In the genomic region with DNA sequence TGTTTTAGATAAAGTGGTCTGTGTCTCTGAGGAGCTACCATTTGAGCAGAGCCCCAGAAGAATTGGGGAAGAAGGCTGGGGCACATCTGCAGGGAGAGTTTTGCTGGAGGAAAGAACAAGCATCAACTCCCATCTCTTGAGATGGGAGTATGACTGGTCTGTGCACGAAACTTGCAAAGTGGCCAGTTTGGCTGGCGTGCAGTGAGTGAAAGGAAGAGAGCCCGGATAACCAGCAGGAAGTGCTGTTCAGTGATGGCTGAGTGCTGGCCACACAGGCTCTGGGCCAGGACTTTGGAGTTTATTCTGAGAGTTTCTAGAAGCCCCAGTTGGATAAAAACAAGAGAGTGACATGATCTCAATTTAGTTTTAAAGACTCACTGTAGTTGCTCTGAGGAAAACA, we compare ENCODE assay signal across 17 cellular contexts. TPM values are rescaled to one million over a fixed set of nuclear protein-coding genes. Genes with fewer than 3 reads are reported as not detected.
A peak's percentile ranks its signal among the peaks of the same experiment; 100 is the strongest.
DNase-seq lines count a peak whose midpoint lies in the region; ATAC-seq, FAIRE-seq and TF ChIP-seq lines count a peak whose summit lies in the region.
"Had no signal": no experiment of that assay in that cellular context is flagged by ENCODE, and none has a peak within 500 bp of the region (broad histone marks: within the 10 kb centered on the region; RNA-seq: fewer than 3 reads in every experiment).

No MANE protein-coding gene starts in this region.

- H3K27me3 ChIP-seq in astrocyte (ENCODE audit: insufficient read depth, low read length): no peaks in the 10 kb centered on the region
- H3K27me3 ChIP-seq in trophoblast cell (ENCODE audit: insufficient read depth, low read length): no peaks in the 10 kb centered on the region
- H3K27me3 ChIP-seq: BLaER1 treated with 17β-estradiol and CSF1 and Interleukin-3, amounts not matched to agents 10 nM and 100 nM had no signal

- FAIRE-seq in astrocyte (lab: Jason Lieb, UNC): no peak

- H3K9me3 ChIP-seq in astrocyte (ENCODE audit: insufficient read depth, low read depth, low read length) (no peaks in the 10 kb centered on the region), trophoblast cell (ENCODE audit: insufficient read depth, low read depth, low read length) (no peaks in the 10 kb centered on the region)

- peaks cover 25% of the 10 kb centered on the region for H3K36me3 Mint-ChIP-seq in astrocyte (ENCODE audit: low read depth, unreplicated experiment)
- H3K36me3 Mint-ChIP-seq: stimulated activated memory B cell treated with anti-CD40 and anti-IgM and Interleukin-4, amounts not matched to agents 10 μg/mL and 1 μg/mL and 100 μg/mL, for 72 hours had no signal

- peaks cover 19% of the 10 kb centered on the region for H3K4me1 ChIP-seq in astrocyte (ENCODE audit: insufficient read depth, low read length)
- no peaks in the 10 kb centered on the region for H3K4me1 ChIP-seq in trophoblast cell (ENCODE audit: control insufficient read depth in 1 of 2, insufficient read depth in 2 of 2, low read length in 2 of 2)

- H4K91ac ChIP-seq in trophoblast cell (ENCODE audit: low read depth, low read length): no peak overlapping the region

- H3K18ac ChIP-seq in trophoblast cell (ENCODE audit: low read length): no peak overlapping the region

- DNase-seq in Daoy (ENCODE audit: low read depth) (peak; percentile 57), astrocyte (ENCODE audit: low read depth) (peak; percentile 60), fibroblast of the aortic adventitia (ENCODE audit: low read depth) (peak; percentile 86), trophoblast cell (peak; percentile 46 to 74), caudate nucleus (lab: John Stamatoyannopoulos, UW) (no peak), GM19238 (ENCODE audit: insufficient read length, low spot score) (no peak), NCI-H345 (lab: John Stamatoyannopoulos, UW) (no peak)
- DNase-seq: activated naive CD8-positive, alpha-beta T cell treated with anti-CD3 and anti-CD28 coated beads, Interleukin-2, amount 50 U/mL, for 24 hours; GF-D8; KBM-7; NCI-H146; NCI-H748 treated with DMSO at 0.1 percent for 48 hours; SHP77; stimulated activated CD4-positive, alpha-beta T cell treated with anti-CD3 and anti-CD28 coated beads, Interleukin-4, amount 100 ng/mL, for 1 hour had no signal

- no peak overlapping the region for H3K4me3 Mint-ChIP-seq in astrocyte (ENCODE audit: unreplicated experiment)
- H3K4me3 Mint-ChIP-seq: activated naive CD8-positive, alpha-beta T cell treated with anti-CD3 and anti-CD28 coated beads, Interleukin-2, amount 50 U/mL, for 24 hours; stimulated activated memory B cell treated with anti-CD40 and anti-IgM and Interleukin-4, amounts not matched to agents 10 μg/mL and 1 μg/mL and 100 μg/mL, for 72 hours had no signal

- no peak for ATAC-seq in GM18520 (IDR thresholded peaks at IDR 0.05; ENCODE audit: unreplicated experiment)
- ATAC-seq: activated naive CD8-positive, alpha-beta T cell treated with anti-CD3 and anti-CD28 coated beads, Interleukin-2, amount 50 U/mL, for 24 hours; stimulated activated memory B cell treated with anti-CD40 and anti-IgM and Interleukin-4, amounts not matched to agents 10 μg/mL and 1 μg/mL and 100 μg/mL, for 72 hours had no signal

- H4K12ac ChIP-seq in trophoblast cell (ENCODE audit: low read depth, low read length): no peak overlapping the region

- peaks cover 9% of the 10 kb centered on the region for H3K9me3 Mint-ChIP-seq in astrocyte (ENCODE audit: unreplicated experiment)
- H3K9me3 Mint-ChIP-seq: activated naive CD8-positive, alpha-beta T cell treated with anti-CD3 and anti-CD28 coated beads, Interleukin-2, amount 50 U/mL, for 24 hours had no signal

- H3K79me2 ChIP-seq in astrocyte (ENCODE audit: insufficient read depth, low read length): peaks cover 26% of the 10 kb centered on the region
- no peaks in the 10 kb centered on the region for H3K79me2 ChIP-seq in trophoblast cell (ENCODE audit: control insufficient read depth, insufficient read depth, low read length, poor library complexity)

- H3K4me2 ChIP-seq in astrocyte (ENCODE audit: low read length) (peak overlapping the region; percentile 6), trophoblast cell (ENCODE audit: low read length) (no peak overlapping the region)
- H3K4me2 ChIP-seq: BLaER1 treated with 17β-estradiol and CSF1 and Interleukin-3, amounts not matched to agents 10 nM and 100 nM had no signal

- no peak overlapping the region for H3K4ac ChIP-seq in trophoblast cell (ENCODE audit: low read depth, low read length)

- H3K27me3 Mint-ChIP-seq in astrocyte (ENCODE audit: low read depth, unreplicated experiment): no peaks in the 10 kb centered on the region
- H3K27me3 Mint-ChIP-seq: activated naive CD8-positive, alpha-beta T cell treated with anti-CD3 and anti-CD28 coated beads, Interleukin-2, amount 50 U/mL, for 24 hours; stimulated activated memory B cell treated with anti-CD40 and anti-IgM and Interleukin-4, amounts not matched to agents 10 μg/mL and 1 μg/mL and 100 μg/mL, for 72 hours had no signal

- no peaks in the 10 kb centered on the region for H3K79me1 ChIP-seq in trophoblast cell (ENCODE audit: low read length)

- no peak overlapping the region for H3K27ac Mint-ChIP-seq in astrocyte (ENCODE audit: unreplicated experiment)
- H3K27ac Mint-ChIP-seq: activated naive CD8-positive, alpha-beta T cell treated with anti-CD3 and anti-CD28 coated beads, Interleukin-2, amount 50 U/mL, for 24 hours; stimulated activated memory B cell treated with anti-CD40 and anti-IgM and Interleukin-4, amounts not matched to agents 10 μg/mL and 1 μg/mL and 100 μg/mL, for 72 hours had no signal

- no peak overlapping the region for H4K8ac ChIP-seq in trophoblast cell (ENCODE audit: low read depth, low read length)

- H3K4me3 ChIP-seq in astrocyte (ENCODE audit: insufficient read depth, low read depth, low read length) (no peak overlapping the region), fibroblast of the aortic adventitia (ENCODE audit: low read depth, low read length) (no peak overlapping the region), trophoblast cell (ENCODE audit: low read depth, low read length) (no peak overlapping the region)
- H3K4me3 ChIP-seq: BLaER1 treated with 17β-estradiol and CSF1 and Interleukin-3, amounts not matched to agents 10 nM and 100 nM had no signal

- no peak overlapping the region for H2BK120ac ChIP-seq in trophoblast cell (ENCODE audit: insufficient read depth, low read length, poor library complexity)

- no CpG with 5 or more reads among the region's 3 CpGs for WGBS in trophoblast cell (ENCODE audit: extremely low coverage, insufficient coverage, insufficient read length)

- H4K20me1 ChIP-seq in astrocyte (ENCODE audit: insufficient read depth, low read length): peaks cover 5% of the 10 kb centered on the region
- H4K20me1 ChIP-seq: BLaER1 treated with 17β-estradiol and CSF1 and Interleukin-3, amounts not matched to agents 10 nM and 100 nM had no signal

- H3K14ac ChIP-seq in trophoblast cell (ENCODE audit: low read length): no peak overlapping the region

- H2AFZ ChIP-seq in astrocyte (ENCODE audit: low read depth, low read length) (no peak overlapping the region), trophoblast cell (ENCODE audit: insufficient read depth, low read length, poor library complexity) (no peak overlapping the region)

- H3K27ac ChIP-seq in astrocyte (ENCODE audit: low read depth, low read length) (peak overlapping the region; percentile 10), trophoblast cell (ENCODE audit: low read depth, low read length) (no peak overlapping the region), caudate nucleus (ENCODE audit: low read depth, low read length) (no peak overlapping the region)
- H3K27ac ChIP-seq: BLaER1 treated with 17β-estradiol and CSF1 and Interleukin-3, amounts not matched to agents 10 nM and 100 nM had no signal

- H3K36me3 ChIP-seq in astrocyte (ENCODE audit: insufficient read depth, low read length): no peaks in the 10 kb centered on the region
- peaks cover 0 to 2% of the 10 kb centered on the region in 2 experiments for H3K36me3 ChIP-seq in trophoblast cell (ENCODE audit: control insufficient read depth in 1 of 2, insufficient read depth in 2 of 2, low read length in 2 of 2)

- no peak overlapping the region for H2AK5ac ChIP-seq in trophoblast cell (ENCODE audit: low read length)

- H3K9ac ChIP-seq in astrocyte (ENCODE audit: low read length) (no peak overlapping the region), trophoblast cell (ENCODE audit: low read length) (no peak overlapping the region)
- H3K9ac ChIP-seq: BLaER1 treated with 17β-estradiol and CSF1 and Interleukin-3, amounts not matched to agents 10 nM and 100 nM had no signal

- H2BK12ac ChIP-seq in trophoblast cell (ENCODE audit: low read length): no peak overlapping the region

- H3K23ac ChIP-seq in trophoblast cell (ENCODE audit: low read length): no peak overlapping the region

- no peak overlapping the region for H2BK5ac ChIP-seq in trophoblast cell (ENCODE audit: low read depth, low read length, poor library complexity)

- H3K4me1 Mint-ChIP-seq in astrocyte (ENCODE audit: low read depth, unreplicated experiment): no peaks in the 10 kb centered on the region
- H3K4me1 Mint-ChIP-seq: stimulated activated memory B cell treated with anti-CD40 and anti-IgM and Interleukin-4, amounts not matched to agents 10 μg/mL and 1 μg/mL and 100 μg/mL, for 72 hours had no signal

- TF ChIP-seq CTCF in astrocyte (IDR thresholded peaks at IDR 0.05; ENCODE audit: insufficient read depth, low read depth, low read length) (peak; percentile 5), fibroblast of the aortic adventitia (IDR thresholded peaks at IDR 0.05; ENCODE audit: insufficient read depth, low read length) (peak; percentile 37)

RNA-seq across cellular contexts. Expression of a gene that starts 34.4 kb away (rescaled TPM):
- total RNA-seq in Daoy (2014; rRNA removed; shearing (Covaris generic)): 15.3 and 22.9 TPM in 2 replicates
- total RNA-seq in astrocyte (70.4 and 73.3 TPM in 2 replicates), fibroblast of the aortic adventitia (ENCODE audit: low replicate concordance) (97.7 and 309 TPM in 2 replicates)
- polyA plus RNA-seq in trophoblast cell (2013): 25.1 and 25.3 TPM in 2 replicates

Comparison
In these comparisons a context has a peak if more than half of its experiments do, and no peak if none do; other contexts are left out.
1. DNase-seq: peak in Daoy (single experiment), astrocyte (single experiment), fibroblast of the aortic adventitia (single experiment) and trophoblast cell (2 of 2); none in caudate nucleus (0 of 61), GM19238 (single experiment) and NCI-H345 (single experiment).